In genomic region chr1:153789478-153790148, GRCh38 we compare ENCODE assay signal across 10 cellular contexts. TPM values are rescaled to one million over a fixed set of nuclear protein-coding genes. Genes with fewer than 3 reads are reported as not detected.
DNase-seq lines count a peak whose midpoint lies in the region; ATAC-seq and TF ChIP-seq lines count a peak whose summit lies in the region.
"Had no signal": no experiment of that assay in that cellular context is flagged by ENCODE, and none has a peak within 500 bp of the region (broad histone marks: within the 10 kb centered on the region; RNA-seq: fewer than 3 reads in every experiment).

No MANE protein-coding gene starts in this region.

- H3K4me1 ChIP-seq in lower lobe of right lung: peaks cover 23% of the 10 kb centered on the region
- peaks cover 0 to 24% (median 19%) of the 10 kb centered on the region in 4 donors for H3K4me1 ChIP-seq in tibial artery
- H3K4me1 ChIP-seq: HAP-1 had no signal

- H3K36me3 ChIP-seq in lower lobe of right lung (no peaks in the 10 kb centered on the region), tibial artery (no peaks in the 10 kb centered on the region)
- H3K36me3 ChIP-seq: HAP-1 had no signal

- H3K27me3 ChIP-seq in lower lobe of right lung (ENCODE audit: low read depth): no peaks in the 10 kb centered on the region
- H3K27me3 ChIP-seq in tibial artery: no peaks in the 10 kb centered on the region

- ATAC-seq in lower lobe of right lung (no peak), HG03342 (IDR thresholded peaks at IDR 0.05; ENCODE audit: unreplicated experiment) (no peak)

- DNase-seq in activated CD8-positive, alpha-beta memory T cell treated with anti-CD3 and anti-CD28 coated beads, Interleukin-2, amount 50 U/mL, for 4 hours: peak; percentile 27
- DNase-seq in activated CD8-positive, alpha-beta memory T cell treated with anti-CD3 and anti-CD28 coated beads for 24 hours: no peak
- DNase-seq in lower lobe of right lung (no peak), tibial artery (peak in 1 of 2 donors; percentile 71), SW 1271 (lab: John Stamatoyannopoulos, UW) (no peak), epidermal melanocyte (ENCODE audit: insufficient read length, low spot score) (no peak)
- DNase-seq: NCI-H2081 had no signal

- H3K9me3 ChIP-seq in lower lobe of right lung: no peaks in the 10 kb centered on the region
- H3K9me3 ChIP-seq in tibial artery: no peaks in the 10 kb centered on the region
- H3K9me3 ChIP-seq: HAP-1 had no signal

- TF ChIP-seq CTCF in lower lobe of right lung (IDR thresholded peaks at IDR 0.05) (no peak), tibial artery (IDR thresholded peaks at IDR 0.05) (no peak)

- 30 to 42% (median 41%) methylated on average over 25 of the region's 25 CpGs for WGBS in adipose tissue, 3 donors

- H3K27ac ChIP-seq in adipose tissue (ENCODE audit: low read depth, low read length) (peak overlapping the region; percentile 55), lower lobe of right lung (peak overlapping the region; percentile 77), tibial artery (peak overlapping the region; percentile 91 to 93)

- H3K4me3 ChIP-seq in lower lobe of right lung (peak overlapping the region; percentile 25), tibial artery (peak overlapping the region; percentile 45 to 48)
- H3K4me3 ChIP-seq: HAP-1 had no signal

- intact Hi-C loops in lower lobe of right lung (cut with DNase I): loop anchor here (10.0 kb wide), 1 partner anchor 195 kb away; the partner anchor contains the start of gene RAB13
- intact Hi-C loops in tibial artery (cut with DNase I; ENCODE audit: low total_unique reads): no loop called here

RNA-seq across cellular contexts. Expression of gene SLC27A3, which starts 14.4 kb away (rescaled TPM):
- 100 to 1,000 TPM in 1 of 3 donors, 10 to 100 TPM in 2; 22.2 to 111 (median 83.7) TPM for polyA plus RNA-seq in adipose tissue
- 99.6 TPM for total RNA-seq in lower lobe of right lung
